ENCODE assay signal across 7 cellular contexts in genomic region chr4:103099691-103100392, GRCh38. TPM values are rescaled to one million over a fixed set of nuclear protein-coding genes. Genes with fewer than 3 reads are reported as not detected.
DNase-seq lines count a peak whose midpoint lies in the region; TF ChIP-seq lines count a peak whose summit lies in the region.

Gene BDH2, minus strand, starts transcription at chr4:103099834. Its CDS starts 3,580 bp downstream, at chr4:103096254.

- H3K27me3 ChIP-seq in H9 (ENCODE audit: insufficient read depth, low read length): no peaks in the 10 kb centered on the region
- no peaks in the 10 kb centered on the region for H3K27me3 ChIP-seq in neuron (ENCODE audit: insufficient read depth, low read length)

- no peaks in the 10 kb centered on the region for H3K9me3 Mint-ChIP-seq in H9
- H3K9me3 Mint-ChIP-seq in activated naive CD8-positive, alpha-beta T cell treated with anti-CD3 and anti-CD28 coated beads for 36 hours: no peaks in the 10 kb centered on the region

- H2BK5ac ChIP-seq in H9 (ENCODE audit: insufficient read length, low read length): no peak within 1 kb of the TSS

- whole genome bisulfite sequencing in H9 (ENCODE audit: extremely low coverage, insufficient read length, low lambda C conversion rate): no CpG with 5 or more reads among the region's 11 CpGs

- H3K56ac ChIP-seq in H9 (ENCODE audit: insufficient read length, low read depth, low read length): no peak within 1 kb of the TSS

- peak within 1 kb of the TSS; percentile 72 for H3K4me3 ChIP-seq in GM12865 (ENCODE audit: low read depth, low read length)
- H3K4me3 ChIP-seq in neuron (ENCODE audit: low read length): peak within 1 kb of the TSS; percentile 90

- H3K4ac ChIP-seq in H9 (ENCODE audit: low read depth, low read length): no peak within 1 kb of the TSS

- CTCF ChIA-PET in RWPE1 (lab: Yijun Ruan, JAX): interaction anchor here (0.6 to 0.8 kb wide), 10 partner anchors 9 to 1616 kb away, joined by 3 to 5 read pairs (median 3); no protein-coding TSS in a partner anchor

- peak within 1 kb of the TSS; percentile 47 for H3K4me2 ChIP-seq in H9 (ENCODE audit: insufficient read depth, insufficient read length, low read length)

- peak within 1 kb of the TSS; percentile 37 to 93 (median 48); a peak in 5 of 7 replicates for H3K27ac Mint-ChIP-seq in H9
- H3K27ac Mint-ChIP-seq in activated naive CD8-positive, alpha-beta T cell treated with anti-CD3 and anti-CD28 coated beads for 36 hours: peak within 1 kb of the TSS; percentile 75

- H3K4me1 ChIP-seq in H9 (ENCODE audit: insufficient read depth, low read length): 0 out of 2 replicates have a peak, but pooled peaks cover 3% of the 10 kb centered on the region
- H3K4me1 ChIP-seq in neuron (ENCODE audit: insufficient read depth, low read length): peaks cover 24% of the 10 kb centered on the region

- H4K5ac ChIP-seq in H9 (ENCODE audit: insufficient read length, low read depth, low read length): no peak within 1 kb of the TSS

- no peak within 1 kb of the TSS for H4K8ac ChIP-seq in H9 (replicated peaks; ENCODE audit: insufficient read length, low read depth, low read length)

- no peaks in the 10 kb centered on the region for H3K79me2 ChIP-seq in H9 (ENCODE audit: insufficient read depth, low read length)

- no peaks in the 10 kb centered on the region for H3K27me3 Mint-ChIP-seq in H9 (ENCODE audit: low read depth)
- H3K27me3 Mint-ChIP-seq in activated naive CD8-positive, alpha-beta T cell treated with anti-CD3 and anti-CD28 coated beads for 36 hours: no peaks in the 10 kb centered on the region

- no peak within 1 kb of the TSS for H2BK120ac ChIP-seq in H9 (ENCODE audit: low read depth, low read length, poor library complexity, severe bottlenecking)

- H3T11ph ChIP-seq in H9 (ENCODE audit: low read length): no peak within 1 kb of the TSS

- no peak within 1 kb of the TSS for H2BK15ac ChIP-seq in H9 (ENCODE audit: low read depth, low read length)

- H4K20me1 ChIP-seq in H9 (ENCODE audit: control insufficient read depth, insufficient read depth, insufficient read length): no peaks in the 10 kb centered on the region

- H3K27ac ChIP-seq in H9 (ENCODE audit: insufficient read length, low read depth, low read length) (no peak within 1 kb of the TSS), RWPE1 (no peak within 1 kb of the TSS)

- no peak within 1 kb of the TSS for H3K23ac ChIP-seq in H9 (ENCODE audit: insufficient read length, low read depth, low read length)

- no peak within 1 kb of the TSS for H4K91ac ChIP-seq in H9 (ENCODE audit: insufficient read length, low read depth, low read length)

- no peaks in the 10 kb centered on the region for H3K79me1 ChIP-seq in H9 (ENCODE audit: insufficient read depth, low read depth, low read length, poor library complexity, severe bottlenecking)

- POLR2A ChIA-PET in RWPE1 (lab: Yijun Ruan, JAX; ENCODE audit: low non-redundant PET): no interaction called here

- H3K4me1 Mint-ChIP-seq in H9: peaks cover 14 to 15% of the 10 kb centered on the region in 2 experiments
- H3K4me1 Mint-ChIP-seq in activated naive CD8-positive, alpha-beta T cell treated with anti-CD3 and anti-CD28 coated beads for 36 hours: peaks cover 20% of the 10 kb centered on the region

- TF ChIP-seq CTCF in GM12865 (IDR thresholded peaks at IDR 0.05; ENCODE audit: insufficient read depth, low read depth, low read length, missing control alignments) (peak; percentile 55), H9 (conservative IDR thresholded peaks at IDR 0.05) (peak; percentile 85), RWPE1 (conservative IDR thresholded peaks at IDR 0.05; ENCODE audit: low read depth) (peak; percentile 68)

- DNase-seq in GM12865 (ENCODE audit: low read depth): peak; percentile 90
- peak; percentile 35 for DNase-seq in H9
- DNase-seq in LHCN-M2 (ENCODE audit: low read depth): peak; percentile 95
- peak; percentile 88 for DNase-seq in RWPE1 (ENCODE audit: low spot score)
- DNase-seq in activated naive CD8-positive, alpha-beta T cell treated with anti-CD3 and anti-CD28 coated beads for 36 hours: peak; percentile 9
- DNase-seq in glomerular endothelial cell (ENCODE audit: extremely low read depth, low read depth, low spot score): peak; percentile 90

- H3K9me3 ChIP-seq in H9 (ENCODE audit: control insufficient read depth, low read depth, low read length) (no peaks in the 10 kb centered on the region), neuron (ENCODE audit: low read length) (peaks cover 3% of the 10 kb centered on the region)

- peaks cover 3% of the 10 kb centered on the region for H3K36me3 ChIP-seq in neuron (ENCODE audit: insufficient read depth, low read length)

- H2AFZ ChIP-seq in H9 (ENCODE audit: low read length): peak within 1 kb of the TSS; percentile 84
- peak within 1 kb of the TSS; percentile 92 for H2AFZ ChIP-seq in neuron (ENCODE audit: low read depth, low read length)

- no peak within 1 kb of the TSS for H2BK12ac ChIP-seq in H9 (ENCODE audit: insufficient read length, low read depth, low read length)

- H3K14ac ChIP-seq in H9 (ENCODE audit: insufficient read depth, low read length): no peak within 1 kb of the TSS

- peak within 1 kb of the TSS; percentile 79 to 86 for H3K4me3 Mint-ChIP-seq in H9
- peak within 1 kb of the TSS; percentile 81 for H3K4me3 Mint-ChIP-seq in activated naive CD8-positive, alpha-beta T cell treated with anti-CD3 and anti-CD28 coated beads for 36 hours

- no peak within 1 kb of the TSS for H2AK5ac ChIP-seq in H9 (ENCODE audit: insufficient read length, low read length)

- no peak within 1 kb of the TSS for H2BK20ac ChIP-seq in H9 (ENCODE audit: low read depth, low read length, poor library complexity, severe bottlenecking)

- H3K18ac ChIP-seq in H9 (ENCODE audit: insufficient read length, low read depth, low read length): no peak within 1 kb of the TSS

- H3K23me2 ChIP-seq in H9 (ENCODE audit: insufficient read length, low read depth, low read length, poor library complexity, severe bottlenecking): no peaks in the 10 kb centered on the region

- H3K36me3 Mint-ChIP-seq in H9 (ENCODE audit: insufficient read depth in 1 of 3, low read depth in 3 of 3): no peaks in the 10 kb centered on the region; a peak in 1 of 7 replicates
- H3K36me3 Mint-ChIP-seq in activated naive CD8-positive, alpha-beta T cell treated with anti-CD3 and anti-CD28 coated beads for 36 hours: no peaks in the 10 kb centered on the region

- peak within 1 kb of the TSS; percentile 46 for H3K9ac ChIP-seq in H9 (ENCODE audit: extremely low read depth, insufficient read length, low read length)

RNA-seq across cellular contexts. Expression of gene BDH2, which starts in this region (rescaled TPM):
- total RNA-seq in H9 (2021): 39.3 and 40.2 TPM in 2 replicates
- total RNA-seq in LHCN-M2 (2014; rRNA removed): 58.6 and 68.1 TPM in 2 replicates
- polyA plus RNA-seq in LHCN-M2 (2012): 40.1 TPM
- 10 to 100 TPM; 13.2 to 13.8 TPM for total RNA-seq in activated naive CD8-positive, alpha-beta T cell treated with anti-CD3 and anti-CD28 coated beads for 36 hours
- 35.7 and 42.6 TPM in 2 replicates for total RNA-seq in glomerular endothelial cell

Comparison
In these comparisons a context has a peak if more than half of its experiments do, and no peak if none do; other contexts are left out.
1. DNase-seq: peak in every context shown above with its lines; median percentile 95 in LHCN-M2; 90 in GM12865; 90 in glomerular endothelial cell; 88 in RWPE1; 35 in H9; 9 in activated naive CD8-positive, alpha-beta T cell treated with anti-CD3 and anti-CD28 coated beads for 36 hours.